ENCODE assay signal across 22 cellular contexts in the genomic region with DNA sequence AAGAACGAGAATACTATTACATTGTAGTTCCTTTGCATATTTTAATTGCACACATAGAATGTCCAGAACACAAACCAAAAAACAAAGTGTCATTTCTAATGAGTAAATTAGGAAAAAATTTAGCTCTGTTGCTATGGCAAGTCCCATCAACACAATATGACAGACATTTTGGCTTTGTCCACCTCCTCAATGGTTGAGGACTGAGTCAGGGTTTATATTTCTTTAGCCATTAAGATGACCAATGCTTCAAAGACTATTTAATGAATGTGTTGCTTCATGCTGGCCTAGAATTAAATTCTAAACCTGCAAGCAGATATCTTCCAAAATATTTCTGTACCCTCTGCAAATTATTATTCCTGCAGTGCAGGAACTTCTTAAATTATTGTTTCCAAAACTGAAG.
DNase-seq lines count a peak whose midpoint lies in the region; ATAC-seq, FAIRE-seq and TF ChIP-seq lines count a peak whose summit lies in the region.
"Had no signal": no experiment of that assay in that cellular context is flagged by ENCODE, and none has a peak within 500 bp of the region (broad histone marks: within the 10 kb centered on the region; RNA-seq: fewer than 3 reads in every experiment).

No MANE protein-coding gene starts in this region.

- H3K9ac ChIP-seq in astrocyte (ENCODE audit: low read length): no peak overlapping the region
- H3K9ac ChIP-seq: BLaER1 treated with 17β-estradiol and CSF1 and Interleukin-3, amounts not matched to agents 10 nM and 100 nM had no signal

- intact Hi-C loops in psoas muscle (cut with DNase I): no loop called here
- intact Hi-C loops in tibial artery (cut with DNase I; ENCODE audit: low total_unique reads): no loop called here
- intact Hi-C loops in pancreas (cut with DNase I): no loop called here

- no peaks in the 10 kb centered on the region for H4K20me1 ChIP-seq in astrocyte (ENCODE audit: insufficient read depth, low read length)
- H4K20me1 ChIP-seq: BLaER1 treated with 17β-estradiol and CSF1 and Interleukin-3, amounts not matched to agents 10 nM and 100 nM had no signal

- no peak for TF ChIP-seq CTCF in HFFc6 (IDR thresholded peaks at IDR 0.05)
- TF ChIP-seq CTCF in astrocyte (IDR thresholded peaks at IDR 0.05; ENCODE audit: insufficient read depth, low read depth, low read length): no peak
- no peak for TF ChIP-seq CTCF in psoas muscle (IDR thresholded peaks at IDR 0.05)
- no peak for TF ChIP-seq CTCF in tibial artery (IDR thresholded peaks at IDR 0.05)
- no peak for TF ChIP-seq CTCF in pancreas (IDR thresholded peaks at IDR 0.05)

- FAIRE-seq in astrocyte (lab: Jason Lieb, UNC) (no peak), pancreas (lab: Jason Lieb, UNC) (no peak)
- FAIRE-seq: D721Med, G401.6, GM12891, GM19239 had no signal

- H3K4me3 Mint-ChIP-seq in HFFc6: no peak overlapping the region
- no peak overlapping the region for H3K4me3 Mint-ChIP-seq in astrocyte (ENCODE audit: unreplicated experiment)
- H3K4me3 Mint-ChIP-seq: B cell; CD4-positive, alpha-beta T cell; CD8-positive, alpha-beta T cell had no signal

- H3K27ac ChIP-seq in astrocyte (ENCODE audit: low read depth, low read length) (no peak overlapping the region), psoas muscle (no peak overlapping the region), tibial artery (no peak overlapping the region), pancreas (no peak overlapping the region)
- H3K27ac ChIP-seq: 22Rv1; A549; BLaER1 treated with 17β-estradiol and CSF1 and Interleukin-3, amounts not matched to agents 10 nM and 100 nM; C4-2B had no signal

- H3K4me3 ChIP-seq in astrocyte (ENCODE audit: insufficient read depth, low read depth, low read length) (no peak overlapping the region), psoas muscle (no peak overlapping the region), tibial artery (no peak overlapping the region), pancreas (no peak overlapping the region)
- H3K4me3 ChIP-seq: A549; BLaER1 treated with 17β-estradiol and CSF1 and Interleukin-3, amounts not matched to agents 10 nM and 100 nM had no signal

- H3K79me2 ChIP-seq in astrocyte (ENCODE audit: insufficient read depth, low read length): no peaks in the 10 kb centered on the region

- no peaks in the 10 kb centered on the region; the same call in 1 of the 2 replicates for H3K9me3 Mint-ChIP-seq in HFFc6
- H3K9me3 Mint-ChIP-seq in astrocyte (ENCODE audit: unreplicated experiment): peaks cover 9% of the 10 kb centered on the region

- H3K9me3 ChIP-seq in astrocyte (ENCODE audit: insufficient read depth, low read depth, low read length): no peaks in the 10 kb centered on the region
- H3K9me3 ChIP-seq in psoas muscle: no peaks in the 10 kb centered on the region
- no peaks in the 10 kb centered on the region for H3K9me3 ChIP-seq in tibial artery
- no peaks in the 10 kb centered on the region for H3K9me3 ChIP-seq in pancreas
- H3K9me3 ChIP-seq: A549, Caco-2 had no signal

- no peak overlapping the region for H3K27ac Mint-ChIP-seq in HFFc6
- H3K27ac Mint-ChIP-seq in astrocyte (ENCODE audit: unreplicated experiment): no peak overlapping the region
- H3K27ac Mint-ChIP-seq: B cell; CD4-positive, alpha-beta T cell; CD8-positive, alpha-beta T cell had no signal

- H3K4me2 ChIP-seq in astrocyte (ENCODE audit: low read length): no peak overlapping the region
- H3K4me2 ChIP-seq: A549; BLaER1 treated with 17β-estradiol and CSF1 and Interleukin-3, amounts not matched to agents 10 nM and 100 nM had no signal

- 80 to 81% (median 80%) methylated on average over 1 of the region's 1 CpG for WGBS in psoas muscle, 3 donors
- 35 to 40% methylated on average over 1 of the region's 1 CpG for WGBS in pancreas, 2 donors

- no peak overlapping the region for H2AFZ ChIP-seq in astrocyte (ENCODE audit: low read depth, low read length)

- no peaks in the 10 kb centered on the region for H3K27me3 ChIP-seq in astrocyte (ENCODE audit: insufficient read depth, low read length)
- H3K27me3 ChIP-seq in psoas muscle (ENCODE audit: insufficient read depth in 3 of 3, low read length in 2 of 3): no peaks in the 10 kb centered on the region
- no peaks in the 10 kb centered on the region for H3K27me3 ChIP-seq in tibial artery
- no peaks in the 10 kb centered on the region for H3K27me3 ChIP-seq in pancreas
- H3K27me3 ChIP-seq: BLaER1 treated with 17β-estradiol and CSF1 and Interleukin-3, amounts not matched to agents 10 nM and 100 nM had no signal

- H3K4me1 ChIP-seq in astrocyte (ENCODE audit: insufficient read depth, low read length): no peaks in the 10 kb centered on the region
- no peaks in the 10 kb centered on the region for H3K4me1 ChIP-seq in psoas muscle
- H3K4me1 ChIP-seq in tibial artery: no peaks in the 10 kb centered on the region
- H3K4me1 ChIP-seq in pancreas: no peaks in the 10 kb centered on the region
- H3K4me1 ChIP-seq: A549; BLaER1 treated with 17β-estradiol and CSF1 and Interleukin-3, amounts not matched to agents 10 nM and 100 nM; Caco-2 had no signal

- peak in 3 of 4 donors; percentile 53 to 68 (median 65) for ATAC-seq in psoas muscle
- ATAC-seq in pancreas: no peak
- ATAC-seq: A549; CD8-positive, alpha-beta T cell had no signal

- H3K36me3 ChIP-seq in astrocyte (ENCODE audit: insufficient read depth, low read length) (no peaks in the 10 kb centered on the region), psoas muscle (ENCODE audit: insufficient read depth in 1 of 2, low read depth in 1 of 2) (no peaks in the 10 kb centered on the region), tibial artery (no peaks in the 10 kb centered on the region), pancreas (no peaks in the 10 kb centered on the region)
- H3K36me3 ChIP-seq: BLaER1 treated with 17β-estradiol and CSF1 and Interleukin-3, amounts not matched to agents 10 nM and 100 nM had no signal

- H3K27me3 Mint-ChIP-seq in HFFc6 (ENCODE audit: insufficient read depth): no peaks in the 10 kb centered on the region; the same call in 1 of the 2 replicates
- H3K27me3 Mint-ChIP-seq in astrocyte (ENCODE audit: low read depth, unreplicated experiment): no peaks in the 10 kb centered on the region
- H3K27me3 Mint-ChIP-seq: B cell; CD4-positive, alpha-beta T cell had no signal

- DNase-seq in HFFc6 (peak; percentile 6), astrocyte (ENCODE audit: low read depth) (peak; percentile 41), psoas muscle (no peak), tibial artery (no peak), pancreas (no peak), SW 1271 (lab: John Stamatoyannopoulos, UW) (no peak)
- DNase-seq: AML-193; Caco-2; Calu3; CD4-positive, alpha-beta T cell; CD8-positive, alpha-beta T cell; DMS79 treated with DMSO at 0.1 percent for 48 hours; GF-D8 had no signal

- no peaks in the 10 kb centered on the region for H3K36me3 Mint-ChIP-seq in HFFc6 (ENCODE audit: low read depth)
- H3K36me3 Mint-ChIP-seq in astrocyte (ENCODE audit: low read depth, unreplicated experiment): peaks cover 3% of the 10 kb centered on the region
- H3K36me3 Mint-ChIP-seq: CD8-positive, alpha-beta T cell had no signal

- H3K4me1 Mint-ChIP-seq in HFFc6 (ENCODE audit: low read depth) (no peaks in the 10 kb centered on the region), astrocyte (ENCODE audit: low read depth, unreplicated experiment) (no peaks in the 10 kb centered on the region)
- H3K4me1 Mint-ChIP-seq: B cell had no signal

Comparison
In these comparisons a context has a peak if more than half of its experiments do, and no peak if none do; other contexts are left out.
1. DNase-seq: peak in HFFc6 (single experiment) and astrocyte (single experiment); none in psoas muscle (0 of 2), tibial artery (0 of 2), pancreas (0 of 6) and SW 1271 (0 of 2).
2. ATAC-seq: peak in psoas muscle (3 of 4); none in pancreas (0 of 4).